8 cellular contexts compared by ENCODE assay signal in genomic region chr17:76564991-76565727, GRCh38. TPM values are rescaled to one million over a fixed set of nuclear protein-coding genes. Genes with fewer than 3 reads are reported as not detected.
A peak's percentile ranks its signal among the peaks of the same experiment; 100 is the strongest.
DNase-seq lines count a peak whose midpoint lies in the region; ATAC-seq, FAIRE-seq and TF ChIP-seq lines count a peak whose summit lies in the region.
"Not testable (repeated sequence)": the region's sequence is repeated elsewhere in the genome, so short reads cannot be mapped to it uniquely, and the experiment has no call there.

No MANE protein-coding gene starts in this region.

- peak overlapping the region in 2 of 3 donors; percentile 5 to 70 for H3K27ac Mint-ChIP-seq in IgD-negative memory B cell
- not testable (repeated sequence) for H3K27ac Mint-ChIP-seq in activated CD4-positive, alpha-beta memory T cell treated with anti-CD3 and anti-CD28 coated beads for 36 hours; natural killer cell
- peak overlapping the region; percentile 63 for H3K27ac Mint-ChIP-seq in astrocyte (ENCODE audit: unreplicated experiment)

- FAIRE-seq in astrocyte (lab: Jason Lieb, UNC): not testable (repeated sequence)

- BruUV-seq in Panc1 (replicated peaks; lab: Mats Ljungman, UMichigan): not testable (repeated sequence)

- H3K27me3 ChIP-seq in Panc1 (ENCODE audit: control insufficient read depth, insufficient read depth, low read length); astrocyte (ENCODE audit: insufficient read depth, low read length); subcutaneous abdominal adipose tissue (ENCODE audit: control insufficient read depth in 5 of 5, insufficient read depth in 4 of 5, low read length in 5 of 5): not testable (repeated sequence)

- not testable (repeated sequence) for H3K36me3 ChIP-seq in Panc1 (ENCODE audit: control insufficient read depth, insufficient read depth, low read length)
- H3K36me3 ChIP-seq in astrocyte (ENCODE audit: insufficient read depth, low read length): peaks cover 27% of the 10 kb centered on the region
- H3K36me3 ChIP-seq in subcutaneous abdominal adipose tissue (ENCODE audit: control insufficient read depth in 5 of 5, insufficient read depth in 5 of 5, low read length in 5 of 5): peaks cover 0 to 30% (median 17%) of the 10 kb centered on the region in 5 donors

- in situ Hi-C loops in Panc1 (cut with HindIII; ENCODE audit: low pct_unique_long_range_greater_than_20kb, low sequenced_read_pairs): not testable (repeated sequence)

- H3K27ac ChIP-seq in Panc1 (ENCODE audit: low read length) (peak overlapping the region; percentile 49; the same call in 1 of the 2 replicates), subcutaneous abdominal adipose tissue (ENCODE audit: low read depth, low read length) (peak overlapping the region; percentile 18)
- H3K27ac ChIP-seq in astrocyte (ENCODE audit: low read depth, low read length): not testable (repeated sequence)

- not testable (repeated sequence) for ATAC-seq in Panc1
- ATAC-seq in natural killer cell: peak in 2 of 3 donors; percentile 44 to 50

- DNase-seq in D341Med (ENCODE audit: low spot score) (peak; percentile 44), fibroblast of villous mesenchyme (ENCODE audit: low read depth) (peak; percentile 94)
- DNase-seq in Panc1 (ENCODE audit: low read depth, low spot score); astrocyte (ENCODE audit: low read depth); natural killer cell: not testable (repeated sequence)
- DNase-seq in activated CD4-positive, alpha-beta memory T cell treated with anti-CD3 and anti-CD28 coated beads for 36 hours: peak; percentile 43

- H3K9me3 Mint-ChIP-seq in IgD-negative memory B cell; activated CD4-positive, alpha-beta memory T cell treated with anti-CD3 and anti-CD28 coated beads for 36 hours; astrocyte (ENCODE audit: unreplicated experiment); natural killer cell: not testable (repeated sequence)

- TF ChIP-seq CTCF in Panc1 (IDR thresholded peaks at IDR 0.05); astrocyte (IDR thresholded peaks at IDR 0.05; ENCODE audit: insufficient read depth, low read depth, low read length); fibroblast of villous mesenchyme (IDR thresholded peaks at IDR 0.05; ENCODE audit: insufficient read depth, low read depth, low read length); natural killer cell (IDR thresholded peaks at IDR 0.05): not testable (repeated sequence)

- CTCF ChIA-PET in Panc1 (lab: Charles Lee): not testable (repeated sequence)
- CTCF ChIA-PET in activated CD4-positive, alpha-beta memory T cell treated with anti-CD3 and anti-CD28 coated beads for 36 hours (lab: Charles Lee): interaction anchor here (3.6 kb wide), 1 partner anchor 58 kb away, joined by 22 read pairs; no protein-coding TSS in a partner anchor

- H2AFZ ChIP-seq in astrocyte (ENCODE audit: low read depth, low read length): not testable (repeated sequence)

- not testable (repeated sequence) for H3K4me3 Mint-ChIP-seq in IgD-negative memory B cell; activated CD4-positive, alpha-beta memory T cell treated with anti-CD3 and anti-CD28 coated beads for 36 hours; natural killer cell
- H3K4me3 Mint-ChIP-seq in astrocyte (ENCODE audit: unreplicated experiment): peak overlapping the region; percentile 24

- not testable (repeated sequence) for H3K4me3 ChIP-seq in Panc1 (ENCODE audit: low read depth in 2 of 2, low read length in 2 of 2); astrocyte (ENCODE audit: insufficient read depth, low read depth, low read length); fibroblast of villous mesenchyme (ENCODE audit: low read depth, low read length); subcutaneous abdominal adipose tissue (ENCODE audit: low read depth in 1 of 5, low read length in 5 of 5)

- H3K4me1 ChIP-seq in Panc1 (ENCODE audit: control insufficient read depth, insufficient read depth, low read length) (peaks cover 77% of the 10 kb centered on the region), astrocyte (ENCODE audit: insufficient read depth, low read length) (peaks cover 31% of the 10 kb centered on the region), subcutaneous abdominal adipose tissue (ENCODE audit: control insufficient read depth in 5 of 5, insufficient read depth in 5 of 5, low read length in 5 of 5) (peaks cover 8 to 45% (median 37%) of the 10 kb centered on the region in 5 donors)

- H3K4me2 ChIP-seq in astrocyte (ENCODE audit: low read length): not testable (repeated sequence)

- peaks cover 75% of the 10 kb centered on the region for H4K20me1 ChIP-seq in astrocyte (ENCODE audit: insufficient read depth, low read length)

- intact Hi-C loops in Panc1 (cut with micrococcal nuclease; ENCODE audit: unreplicated experiment): loop anchor here (10.0 kb wide), 1 partner anchor 60 kb away; no protein-coding TSS in a partner anchor
- intact Hi-C loops in activated CD4-positive, alpha-beta memory T cell treated with anti-CD3 and anti-CD28 coated beads for 36 hours (cut with micrococcal nuclease); natural killer cell (cut with micrococcal nuclease): not testable (repeated sequence)

- H3K36me3 Mint-ChIP-seq in IgD-negative memory B cell (peaks cover 19% of the 10 kb centered on the region), astrocyte (ENCODE audit: low read depth, unreplicated experiment) (peaks cover 19% of the 10 kb centered on the region)
- peaks cover 58% of the 10 kb centered on the region for H3K36me3 Mint-ChIP-seq in activated CD4-positive, alpha-beta memory T cell treated with anti-CD3 and anti-CD28 coated beads for 36 hours
- not testable (repeated sequence) for H3K36me3 Mint-ChIP-seq in natural killer cell

- H3K9ac ChIP-seq in astrocyte (ENCODE audit: low read length); subcutaneous abdominal adipose tissue (ENCODE audit: low read length in 5 of 5): not testable (repeated sequence)

- not testable (repeated sequence) for H3K27me3 Mint-ChIP-seq in IgD-negative memory B cell; activated CD4-positive, alpha-beta memory T cell treated with anti-CD3 and anti-CD28 coated beads for 36 hours; astrocyte (ENCODE audit: low read depth, unreplicated experiment); natural killer cell (ENCODE audit: low read depth in 2 of 2)

- H3K4me1 Mint-ChIP-seq in IgD-negative memory B cell (peaks cover 29 to 42% (median 36%) of the 10 kb centered on the region in 3 donors), astrocyte (ENCODE audit: low read depth, unreplicated experiment) (peaks cover 33% of the 10 kb centered on the region), natural killer cell (peaks cover 18% of the 10 kb centered on the region in 2 donors)
- H3K4me1 Mint-ChIP-seq in activated CD4-positive, alpha-beta memory T cell treated with anti-CD3 and anti-CD28 coated beads for 36 hours (ENCODE audit: low read depth): peaks cover 54% of the 10 kb centered on the region

- H3K9me3 ChIP-seq in Panc1 (ENCODE audit: control insufficient read depth, insufficient read depth, low read depth, low read length); astrocyte (ENCODE audit: insufficient read depth, low read depth, low read length); subcutaneous abdominal adipose tissue (ENCODE audit: control insufficient read depth in 5 of 5, low read length in 5 of 5): not testable (repeated sequence)

- POLR2A ChIA-PET in Panc1 (lab: Charles Lee): not testable (repeated sequence)
- POLR2A ChIA-PET in activated CD4-positive, alpha-beta memory T cell treated with anti-CD3 and anti-CD28 coated beads for 36 hours (lab: Charles Lee): interaction anchor here (2.4 kb wide), 1 partner anchor 7 kb away, joined by 18 read pairs; no protein-coding TSS in a partner anchor

- H3K79me2 ChIP-seq in astrocyte (ENCODE audit: insufficient read depth, low read length): peaks cover 25% of the 10 kb centered on the region

RNA-seq across cellular contexts. Expression of gene ST6GALNAC2, which starts 20.5 kb away (rescaled TPM):
- 0.68 TPM for polyA plus RNA-seq in IgD-negative memory B cell
- 23.0 TPM for total RNA-seq in Panc1 (2021; ENCODE audit: unreplicated experiment)
- polyA plus RNA-seq in Panc1 (2012; ENCODE audit: insufficient read length): 26.2 TPM
- total RNA-seq in activated CD4-positive, alpha-beta memory T cell treated with anti-CD3 and anti-CD28 coated beads for 36 hours: under 1 TPM; 0.19 to 0.51 TPM
- total RNA-seq in astrocyte: 0.79 TPM in 1 of 2 replicates, not detected in the other
- total RNA-seq in fibroblast of villous mesenchyme: 0.86 and 1.9 TPM in 2 replicates
- total RNA-seq in natural killer cell: under 1 TPM in 1 of 3 donors, not detected in 2; 0.65 TPM

RNA-seq across cellular contexts. Expression of gene PRCD, which starts 25.3 kb away (rescaled TPM):
- 24.4 TPM for polyA plus RNA-seq in IgD-negative memory B cell
- total RNA-seq in Panc1 (2021; ENCODE audit: unreplicated experiment) (0.54 TPM), astrocyte (1.5 and 2.2 TPM in 2 replicates), fibroblast of villous mesenchyme (1.6 and 2.2 TPM in 2 replicates), natural killer cell (1 to 10 TPM in 1 of 3 donors, under 1 TPM in 2; 0.77 to 1.1 (median 0.82) TPM)
- 1.6 TPM for polyA plus RNA-seq in Panc1 (2012; ENCODE audit: insufficient read length)
- not detected for total RNA-seq in activated CD4-positive, alpha-beta memory T cell treated with anti-CD3 and anti-CD28 coated beads for 36 hours

RNA-seq across cellular contexts. Expression of gene CYGB, which starts 27.6 kb away (rescaled TPM):
- polyA plus RNA-seq in IgD-negative memory B cell: 2.1 TPM
- 6.0 TPM for total RNA-seq in Panc1 (2021; ENCODE audit: unreplicated experiment)
- 16.3 TPM for polyA plus RNA-seq in Panc1 (2012; ENCODE audit: insufficient read length)
- not detected for total RNA-seq in activated CD4-positive, alpha-beta memory T cell treated with anti-CD3 and anti-CD28 coated beads for 36 hours
- 20.5 and 29.2 TPM in 2 replicates for total RNA-seq in astrocyte
- 11.7 and 14.2 TPM in 2 replicates for total RNA-seq in fibroblast of villous mesenchyme
- total RNA-seq in natural killer cell: under 1 TPM; 0.12 to 0.33 (median 0.16) TPM
